Comparison of ENCODE assay signal across 2 cellular contexts in the genomic region with DNA sequence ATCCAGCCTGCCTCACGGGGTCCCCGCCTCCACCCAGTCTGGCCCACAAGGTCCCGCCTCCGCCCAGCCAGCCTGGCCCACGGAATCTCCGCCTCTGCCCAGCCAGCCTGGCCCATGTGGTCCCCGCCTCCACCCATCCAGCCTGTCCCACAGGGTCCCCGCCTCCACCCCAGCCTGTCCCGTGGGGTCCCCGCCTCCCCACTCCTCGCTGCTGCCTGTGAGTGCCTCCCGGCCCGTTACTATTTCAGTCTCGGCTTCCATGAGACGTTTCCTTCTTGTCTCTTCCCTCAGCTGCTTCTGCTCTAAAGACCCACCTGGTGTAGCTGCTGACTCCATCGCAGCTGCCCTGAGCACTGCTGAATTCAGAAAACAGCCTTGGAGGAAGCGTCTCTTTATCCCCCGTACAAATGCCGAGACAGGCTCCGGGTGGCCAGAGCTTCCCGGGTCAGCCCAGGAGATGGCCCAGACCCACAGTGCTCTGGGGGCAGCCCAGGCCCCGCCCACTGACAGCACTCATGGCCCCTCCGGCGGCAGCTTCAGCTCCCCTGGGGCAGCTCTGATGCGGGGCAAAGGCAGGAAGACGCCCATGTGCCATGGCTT.
TF ChIP-seq lines count a peak whose summit lies in the region.

No MANE protein-coding gene starts in this region.

TF ChIP-seq in HCT116, 20 proteins besides CTCF, POLR2A, EP300 and RAD21 (continued from another document):
- TF ChIP-seq ZBTB33 (IDR thresholded peaks at IDR 0.05; ENCODE audit: extremely low read depth, insufficient replicate concordance, low read length) (no peak), YY1 (IDR thresholded peaks at IDR 0.05; ENCODE audit: extremely low read depth, insufficient replicate concordance, low read depth, low read length) (no peak), REST (IDR thresholded peaks at IDR 0.05; ENCODE audit: low read depth) (no peak), EGR1 (IDR thresholded peaks at IDR 0.05; ENCODE audit: low read depth) (no peak), ZFX (IDR thresholded peaks at IDR 0.05) (no peak), SIN3A (IDR thresholded peaks at IDR 0.05; ENCODE audit: low read depth) (no peak), JUND (IDR thresholded peaks at IDR 0.05) (no peak), TCF7L2 (IDR thresholded peaks at IDR 0.05; ENCODE audit: borderline replicate concordance, extremely low read depth, insufficient read depth, insufficient read length) (no peak)

TF ChIP-seq in HepG2, 621 proteins besides CTCF, POLR2A, EP300 and RAD21 (continued from another document):
- TF ChIP-seq, protein P1, sequence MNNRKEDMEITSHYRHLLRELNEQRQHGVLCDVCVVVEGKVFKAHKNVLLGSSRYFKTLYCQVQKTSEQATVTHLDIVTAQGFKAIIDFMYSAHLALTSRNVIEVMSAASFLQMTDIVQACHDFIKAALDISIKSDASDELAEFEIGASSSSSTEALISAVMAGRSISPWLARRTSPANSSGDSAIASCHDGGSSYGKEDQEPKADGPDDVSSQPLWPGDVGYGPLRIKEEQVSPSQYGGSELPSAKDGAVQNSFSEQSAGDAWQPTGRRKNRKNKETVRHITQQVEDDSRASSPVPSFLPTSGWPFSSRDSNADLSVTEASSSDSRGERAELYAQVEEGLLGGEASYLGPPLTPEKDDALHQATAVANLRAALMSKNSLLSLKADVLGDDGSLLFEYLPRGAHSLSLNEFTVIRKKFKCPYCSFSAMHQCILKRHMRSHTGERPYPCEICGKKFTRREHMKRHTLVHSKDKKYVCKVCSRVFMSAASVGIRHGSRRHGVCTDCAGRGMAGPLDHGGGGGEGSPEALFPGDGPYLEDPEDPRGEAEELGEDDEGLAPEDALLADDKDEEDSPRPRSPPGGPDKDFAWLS (CRISPR knock-in tag; IDR thresholded peaks at IDR 0.05; ENCODE audit: borderline replicate concordance) = no peak
- TF ChIP-seq MXD4 (CRISPR knock-in tag; IDR thresholded peaks at IDR 0.05) (no peak), CAMTA2 (CRISPR knock-in tag; IDR thresholded peaks at IDR 0.05; ENCODE audit: borderline replicate concordance) (no peak), ZNF296 (CRISPR knock-in tag; conservative IDR thresholded peaks at IDR 0.05) (no peak), FLYWCH1 (CRISPR knock-in tag; IDR thresholded peaks at IDR 0.05) (no peak), CHCHD3 (CRISPR knock-in tag; IDR thresholded peaks at IDR 0.05) (no peak), STAT6 (CRISPR knock-in tag; IDR thresholded peaks at IDR 0.05; ENCODE audit: borderline replicate concordance) (no peak), ZNF468 (CRISPR knock-in tag; IDR thresholded peaks at IDR 0.05) (no peak), ZNF83 (CRISPR knock-in tag; IDR thresholded peaks at IDR 0.05; ENCODE audit: borderline replicate concordance) (no peak), ZNF776 (CRISPR knock-in tag; IDR thresholded peaks at IDR 0.05) (no peak)
- TF ChIP-seq, protein P2, sequence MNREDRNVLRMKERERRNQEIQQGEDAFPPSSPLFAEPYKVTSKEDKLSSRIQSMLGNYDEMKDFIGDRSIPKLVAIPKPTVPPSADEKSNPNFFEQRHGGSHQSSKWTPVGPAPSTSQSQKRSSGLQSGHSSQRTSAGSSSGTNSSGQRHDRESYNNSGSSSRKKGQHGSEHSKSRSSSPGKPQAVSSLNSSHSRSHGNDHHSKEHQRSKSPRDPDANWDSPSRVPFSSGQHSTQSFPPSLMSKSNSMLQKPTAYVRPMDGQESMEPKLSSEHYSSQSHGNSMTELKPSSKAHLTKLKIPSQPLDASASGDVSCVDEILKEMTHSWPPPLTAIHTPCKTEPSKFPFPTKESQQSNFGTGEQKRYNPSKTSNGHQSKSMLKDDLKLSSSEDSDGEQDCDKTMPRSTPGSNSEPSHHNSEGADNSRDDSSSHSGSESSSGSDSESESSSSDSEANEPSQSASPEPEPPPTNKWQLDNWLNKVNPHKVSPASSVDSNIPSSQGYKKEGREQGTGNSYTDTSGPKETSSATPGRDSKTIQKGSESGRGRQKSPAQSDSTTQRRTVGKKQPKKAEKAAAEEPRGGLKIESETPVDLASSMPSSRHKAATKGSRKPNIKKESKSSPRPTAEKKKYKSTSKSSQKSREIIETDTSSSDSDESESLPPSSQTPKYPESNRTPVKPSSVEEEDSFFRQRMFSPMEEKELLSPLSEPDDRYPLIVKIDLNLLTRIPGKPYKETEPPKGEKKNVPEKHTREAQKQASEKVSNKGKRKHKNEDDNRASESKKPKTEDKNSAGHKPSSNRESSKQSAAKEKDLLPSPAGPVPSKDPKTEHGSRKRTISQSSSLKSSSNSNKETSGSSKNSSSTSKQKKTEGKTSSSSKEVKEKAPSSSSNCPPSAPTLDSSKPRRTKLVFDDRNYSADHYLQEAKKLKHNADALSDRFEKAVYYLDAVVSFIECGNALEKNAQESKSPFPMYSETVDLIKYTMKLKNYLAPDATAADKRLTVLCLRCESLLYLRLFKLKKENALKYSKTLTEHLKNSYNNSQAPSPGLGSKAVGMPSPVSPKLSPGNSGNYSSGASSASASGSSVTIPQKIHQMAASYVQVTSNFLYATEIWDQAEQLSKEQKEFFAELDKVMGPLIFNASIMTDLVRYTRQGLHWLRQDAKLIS (CRISPR knock-in tag; IDR thresholded peaks at IDR 0.05) = no peak
